Comparison of ENCODE assay signal across 8 cellular contexts in genomic region chr4:24488399-24489164, GRCh38.
DNase-seq lines count a peak whose midpoint lies in the region; ATAC-seq and FAIRE-seq lines count a peak whose summit lies in the region.

No MANE protein-coding gene starts in this region.

- peaks cover 0 to 2% (median 0%) of the 10 kb centered on the region in 3 donors for H3K4me1 Mint-ChIP-seq in T-cell

- FAIRE-seq in G401.6 (lab: Jason Lieb, UNC) = peak; percentile 60

- no peak overlapping the region for H3K4me3 Mint-ChIP-seq in T-cell

- no peak overlapping the region for H3K27ac Mint-ChIP-seq in T-cell

- POLR2A ChIA-PET in T-cell (lab: Charles Lee) = no interaction called here

- peaks cover 0 to 5% (median 0%) of the 10 kb centered on the region in 3 donors for H3K9me3 Mint-ChIP-seq in T-cell

- ATAC-seq in GM21717 (IDR thresholded peaks at IDR 0.05; ENCODE audit: unreplicated experiment) (peak; percentile 79), T-cell (replicated peaks in 1 of 4) (peak in 2 of 4 experiments; percentile 32 to 36), GM21737 (IDR thresholded peaks at IDR 0.05; ENCODE audit: unreplicated experiment) (no peak)

- CTCF ChIA-PET in T-cell (lab: Charles Lee) = interaction anchor here (0.5 to 1.2 kb wide), 3 partner anchors 13 to 1286 kb away, joined by 3 to 9 read pairs (median 3); no protein-coding TSS in a partner anchor

- H3K36me3 Mint-ChIP-seq in T-cell = no peaks in the 10 kb centered on the region

- peaks cover 20 to 30% of the 10 kb centered on the region in 2 donors for H3K27me3 Mint-ChIP-seq in T-cell

- DNase-seq in Kasumi-1 (lab: John Stamatoyannopoulos, UW) (peak; percentile 60 to 66), T-cell (peak in 20 of 34 experiments; percentile 17 to 50 (median 35)), astrocyte of the hippocampus (ENCODE audit: low read depth, low spot score) (peak; percentile 81), inferior parietal cortex (ENCODE audit: extremely low spot score) (peak; percentile 77)
- peak; percentile 64 for DNase-seq in stimulated activated CD4-positive, alpha-beta T cell treated with anti-CD3 and anti-CD28 coated beads, Interleukin-1b, Interleukin-23, amount 100 ng/mL, for 48 hours
